Comparison of ENCODE assay signal across 15 cellular contexts in the genomic region with DNA sequence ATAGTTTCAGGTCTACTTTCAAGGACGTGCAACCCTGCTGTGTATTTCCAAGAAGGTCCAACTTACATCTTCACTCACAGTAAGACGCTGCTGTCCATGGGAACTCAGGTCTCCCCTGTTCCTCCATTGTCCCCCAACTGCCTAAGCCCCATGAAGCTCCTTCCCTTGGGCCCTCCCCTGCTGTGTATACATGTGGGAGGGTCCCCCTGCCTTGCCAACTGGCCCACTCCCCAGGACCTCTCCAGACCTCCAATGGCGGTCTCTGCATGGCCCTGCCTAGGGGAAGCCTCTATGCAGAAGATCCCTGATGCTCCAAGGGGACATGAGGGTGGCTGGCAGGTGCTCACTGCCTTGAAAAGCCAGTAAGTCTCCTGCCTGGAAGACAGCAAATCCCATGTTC.
"Had no signal": no experiment of that assay in that cellular context is flagged by ENCODE, and none has a peak within 500 bp of the region (broad histone marks: within the 10 kb centered on the region; RNA-seq: fewer than 3 reads in every experiment).

No MANE protein-coding gene starts in this region.

- H3K4me3 Mint-ChIP-seq: activated CD4-positive, alpha-beta T cell treated with anti-CD3 and anti-CD28 coated beads, Interleukin-2, amount 10 ng/mL, durations not matched to agents 7 days and 5 days; activated CD8-positive, alpha-beta T cell treated with anti-CD3 and anti-CD28 coated beads, Interleukin-2, amount 10 ng/mL, durations not matched to agents 7 days and 5 days; activated naive CD8-positive, alpha-beta T cell; nephron had no signal

- DNase-seq: activated CD8-positive, alpha-beta T cell treated with anti-CD3 and anti-CD28 coated beads, Interleukin-2, amount 10 ng/mL, durations not matched to agents 7 days and 5 days; gastrocnemius medialis; nucleus accumbens; stimulated activated CD4-positive, alpha-beta T cell treated with anti-CD3 and anti-CD28 coated beads, Interleukin-4, amount 100 ng/mL, for 1 hour; stimulated activated naive CD4-positive, alpha-beta T cell; substantia nigra; uterus had no signal

- H3K9me3 ChIP-seq: uterus had no signal

- H3K27ac Mint-ChIP-seq: activated CD4-positive, alpha-beta T cell treated with anti-CD3 and anti-CD28 coated beads, Interleukin-2, amount 10 ng/mL, durations not matched to agents 7 days and 5 days; activated CD8-positive, alpha-beta T cell treated with anti-CD3 and anti-CD28 coated beads, Interleukin-2, amount 10 ng/mL, durations not matched to agents 7 days and 5 days; activated naive CD8-positive, alpha-beta T cell; nephron had no signal

- H3K4me3 ChIP-seq: cardiac muscle cell, gastrocnemius medialis, lung, skin epidermis, tibial artery, uterus had no signal

- H3K4me1 ChIP-seq: gastrocnemius medialis, tibial artery, uterus had no signal

- H3K9me3 Mint-ChIP-seq: activated CD4-positive, alpha-beta T cell treated with anti-CD3 and anti-CD28 coated beads, Interleukin-2, amount 10 ng/mL, durations not matched to agents 7 days and 5 days had no signal

- H3K36me3 ChIP-seq: cardiac muscle cell, gastrocnemius medialis, tibial artery, uterus had no signal

- H3K27ac ChIP-seq: cardiac muscle cell, gastrocnemius medialis, skin epidermis, tibial artery, uterus had no signal

- ATAC-seq: activated CD8-positive, alpha-beta T cell treated with anti-CD3 and anti-CD28 coated beads, Interleukin-2, amount 10 ng/mL, durations not matched to agents 7 days and 5 days; esophagus mucosa; gastrocnemius medialis had no signal

- H3K4me1 Mint-ChIP-seq: activated CD4-positive, alpha-beta T cell treated with anti-CD3 and anti-CD28 coated beads, Interleukin-2, amount 10 ng/mL, durations not matched to agents 7 days and 5 days had no signal

- H3K27me3 ChIP-seq: cardiac muscle cell, gastrocnemius medialis, uterus had no signal
